ENCODE assay signal across 1 cellular context in genomic region chr9:124030969-124031451, GRCh38.
A peak's percentile ranks its signal among the peaks of the same experiment; 100 is the strongest.
TF ChIP-seq lines count a peak whose summit lies in the region.

No MANE protein-coding gene starts in this region.

TF ChIP-seq in GM12878, 131 proteins besides CTCF, POLR2A, EP300 and RAD21 (continued from another document and continues in another):
- TF ChIP-seq ZBTB33 (IDR thresholded peaks at IDR 0.05), result no peak
- TF ChIP-seq SMAD1 (IDR thresholded peaks at IDR 0.05; ENCODE audit: low read depth, partially characterized antibody), result peak; percentile 79
- TF ChIP-seq RUNX3 (IDR thresholded peaks at IDR 0.05; ENCODE audit: low read length), result no peak; the same call in 1 of the 2 replicates
- no peak for TF ChIP-seq CEBPB (IDR thresholded peaks at IDR 0.05; ENCODE audit: borderline replicate concordance in 1 of 2, low read depth in 2 of 2, low read length in 2 of 2)
- TF ChIP-seq POLR2AphosphoS5 (IDR thresholded peaks at IDR 0.05; ENCODE audit: low read length), result no peak
- TF ChIP-seq JUND (IDR thresholded peaks at IDR 0.05; ENCODE audit: low read depth, low read length), result no peak
- TF ChIP-seq STAT1 (conservative IDR thresholded peaks at IDR 0.05), result no peak
- no peak for TF ChIP-seq CREB1 (IDR thresholded peaks at IDR 0.05; ENCODE audit: low read depth)
- TF ChIP-seq SREBF1 (IDR thresholded peaks at IDR 0.05; ENCODE audit: low read length), result no peak
- no peak for TF ChIP-seq MXI1 (IDR thresholded peaks at IDR 0.05; ENCODE audit: low read depth, low read length)
- no peak for TF ChIP-seq BRCA1 (IDR thresholded peaks at IDR 0.05; ENCODE audit: low read depth, low read length)
- no peak for TF ChIP-seq JUNB (IDR thresholded peaks at IDR 0.05)
- TF ChIP-seq ATF3 (IDR thresholded peaks at IDR 0.05; ENCODE audit: borderline replicate concordance, extremely low read depth, low read depth, low read length), result no peak
- TF ChIP-seq BHLHE40 (IDR thresholded peaks at IDR 0.05; ENCODE audit: borderline replicate concordance in 1 of 2, low read depth in 2 of 2, low read length in 1 of 2), result peak in 1 of 2 experiments; percentile 31; a peak in 1 of 4 replicates
- TF ChIP-seq MTA3 (IDR thresholded peaks at IDR 0.05; ENCODE audit: borderline replicate concordance, low read length), result no peak
- TF ChIP-seq RFX5 (IDR thresholded peaks at IDR 0.05; ENCODE audit: low read depth, low read length), result no peak
- no peak for TF ChIP-seq NR2C2 (IDR thresholded peaks at IDR 0.05; ENCODE audit: borderline replicate concordance, control insufficient read depth, insufficient read length, low read depth)
- no peak for TF ChIP-seq ZNF622 (IDR thresholded peaks at IDR 0.05)
- peak; percentile 37; the same call in 1 of the 2 replicates for TF ChIP-seq PKNOX1 (IDR thresholded peaks at IDR 0.05)
- peak; percentile 68; the same call in 1 of the 2 replicates for TF ChIP-seq MLLT1 (IDR thresholded peaks at IDR 0.05)
- TF ChIP-seq TCF12 (IDR thresholded peaks at IDR 0.05; ENCODE audit: low read depth, low read length), result 0 out of 2 replicates have a peak, but pooled peaks have one; percentile 30
- TF ChIP-seq ZNF217 (IDR thresholded peaks at IDR 0.05), result no peak
- peak; percentile 44 for TF ChIP-seq SKIL (IDR thresholded peaks at IDR 0.05; ENCODE audit: low read depth, poor library complexity, severe bottlenecking)
- TF ChIP-seq EED (IDR thresholded peaks at IDR 0.05; ENCODE audit: low read depth), result no peak
- TF ChIP-seq YBX1 (IDR thresholded peaks at IDR 0.05), result no peak
- no peak for TF ChIP-seq ZZZ3 (IDR thresholded peaks at IDR 0.05; ENCODE audit: control insufficient read depth, insufficient read length, low read depth)
- TF ChIP-seq NR2C1 (IDR thresholded peaks at IDR 0.05), result no peak
- no peak for TF ChIP-seq ZBTB11 (CRISPR knock-in tag; IDR thresholded peaks at IDR 0.05)
- TF ChIP-seq ETV6 (conservative IDR thresholded peaks at IDR 0.05 in 1 of 2, IDR thresholded peaks at IDR 0.05 in 1 of 2; ENCODE audit: borderline replicate concordance in 1 of 2, low read depth in 1 of 2), result no peak
- TF ChIP-seq SP1 (IDR thresholded peaks at IDR 0.05; ENCODE audit: low read depth, low read length), result no peak
- no peak for TF ChIP-seq SIX5 (IDR thresholded peaks at IDR 0.05; ENCODE audit: low read depth, low read length, severe bottlenecking)
- TF ChIP-seq EZH2 (IDR thresholded peaks at IDR 0.05; ENCODE audit: borderline replicate concordance, control insufficient read depth, low read depth, low read length), result no peak
- TF ChIP-seq IKZF2 (IDR thresholded peaks at IDR 0.05), result peak; percentile 93
- no peak for TF ChIP-seq EGR1 (IDR thresholded peaks at IDR 0.05; ENCODE audit: borderline replicate concordance in 1 of 2, low read depth in 2 of 2, low read length in 2 of 2)
- TF ChIP-seq TARDBP (IDR thresholded peaks at IDR 0.05; ENCODE audit: borderline replicate concordance), result no peak
- TF ChIP-seq SRF (IDR thresholded peaks at IDR 0.05; ENCODE audit: low read depth in 2 of 2, low read length in 2 of 2), result no peak
- no peak for TF ChIP-seq HDGF (IDR thresholded peaks at IDR 0.05)
- TF ChIP-seq ZNF687 (IDR thresholded peaks at IDR 0.05), result no peak
- no peak for TF ChIP-seq ZBTB4 (CRISPR knock-in tag; IDR thresholded peaks at IDR 0.05)
- no peak for TF ChIP-seq TBL1XR1 (IDR thresholded peaks at IDR 0.05; ENCODE audit: low read depth, low read length)
- TF ChIP-seq GABPA (IDR thresholded peaks at IDR 0.05; ENCODE audit: low read depth), result no peak
- TF ChIP-seq BCL11A (IDR thresholded peaks at IDR 0.05; ENCODE audit: low read depth, low read length), result peak; percentile 75
- no peak for TF ChIP-seq ZNF384 (IDR thresholded peaks at IDR 0.05; ENCODE audit: borderline replicate concordance, low read depth, low read length)
- TF ChIP-seq RAD51 (IDR thresholded peaks at IDR 0.05), result no peak
- TF ChIP-seq USF2 (IDR thresholded peaks at IDR 0.05; ENCODE audit: borderline replicate concordance, low read depth, low read length), result no peak
- TF ChIP-seq YY1 (IDR thresholded peaks at IDR 0.05; ENCODE audit: low read depth, low read length), result no peak
- TF ChIP-seq SUPT20H (IDR thresholded peaks at IDR 0.05; ENCODE audit: borderline replicate concordance, control insufficient read depth, low read depth, low read length), result no peak
- no peak for TF ChIP-seq POU2F2 (IDR thresholded peaks at IDR 0.05; ENCODE audit: borderline replicate concordance, low read depth, low read length)
- no peak for TF ChIP-seq STAT3 (IDR thresholded peaks at IDR 0.05; ENCODE audit: low read depth, low read length)
